30 cellular contexts compared by ENCODE assay signal in the genomic region with DNA sequence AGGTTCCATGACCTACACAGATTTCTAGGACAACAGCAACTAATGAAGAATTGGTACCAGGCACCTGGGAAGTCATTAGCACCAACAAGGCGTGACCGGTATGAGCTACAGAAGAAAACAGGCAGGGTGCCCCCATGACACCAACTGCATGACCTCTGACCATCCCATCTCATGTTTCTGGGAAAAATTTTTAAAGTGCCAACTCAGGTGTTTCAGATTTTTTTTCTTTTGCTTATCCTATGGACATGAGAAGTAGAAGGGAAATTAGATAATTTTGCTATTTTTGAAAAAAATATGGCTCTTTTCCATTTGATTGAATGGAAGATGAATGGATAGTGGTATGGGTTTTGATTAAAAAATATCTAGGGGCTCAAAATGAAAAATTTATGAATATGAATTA.
"Had no signal": no experiment of that assay in that cellular context is flagged by ENCODE, and none has a peak within 500 bp of the region (broad histone marks: within the 10 kb centered on the region; RNA-seq: fewer than 3 reads in every experiment).

No MANE protein-coding gene starts in this region.

- H3K4me1 Mint-ChIP-seq: naive B cell; stimulated activated memory B cell treated with anti-CD40 and anti-IgM and Interleukin-4, amounts not matched to agents 10 μg/mL and 1 μg/mL and 100 μg/mL, for 72 hours had no signal

- DNase-seq: colonic mucosa; effector CD8-positive, alpha-beta T cell; endodermal cell; foreskin keratinocyte; heart left ventricle; kidney; left lung; mesenchymal stem cell; mucosa of descending colon; naive B cell; ovary; posterior cingulate gyrus; psoas muscle; right cardiac atrium; spleen; stimulated activated CD4-positive, alpha-beta T cell treated with anti-CD3 and anti-CD28 coated beads, Interleukin-4, amount 100 ng/mL, for 4 hours; stimulated activated naive CD8-positive, alpha-beta T cell treated with anti-CD3 and anti-CD28 coated beads, Interleukin-15, Interleukin-2, amounts not matched to agents 100 U/mL and 50 U/mL, for 24 hours; upper lobe of right lung; uterus had no signal

- H3K4me3 ChIP-seq: colonic mucosa, gastroesophageal sphincter, heart left ventricle, hepatocyte, left lung, mucosa of descending colon, neural progenitor cell, ovary, psoas muscle, skin epidermis, spleen, thoracic aorta, tibial nerve, upper lobe of right lung, uterus had no signal

- H3K27ac ChIP-seq: colonic mucosa, epithelial cell of prostate, foreskin keratinocyte, gastroesophageal sphincter, heart left ventricle, hepatocyte, left lung, neural progenitor cell, ovary, psoas muscle, skin epidermis, thoracic aorta, upper lobe of right lung, uterus had no signal

- H3K9me3 Mint-ChIP-seq: dendritic cell treated with granulocyte-macrophage colony-stimulating factor and Interleukin-4, amounts not matched to agents 40 ng/mL and 50 ng/mL, for 4 days; endodermal cell; mesothelial cell of epicardium; naive B cell; natural killer cell treated with Interleukin-12 subunit alpha and Interleukin-12 subunit beta and Interleukin-15 and Interleukin-18, amount 100 ng/mL, for 72 hours; neural progenitor cell; stimulated activated memory B cell treated with anti-CD40 and anti-IgM and Interleukin-4, amounts not matched to agents 10 μg/mL and 1 μg/mL and 100 μg/mL, for 72 hours had no signal

- H3K9me3 ChIP-seq: colonic mucosa, gastroesophageal sphincter, heart left ventricle, left lung, mucosa of descending colon, ovary, psoas muscle, spleen, thoracic aorta, tibial nerve, upper lobe of right lung, uterus had no signal

- H3K9ac ChIP-seq: neural progenitor cell had no signal

- H3K27me3 Mint-ChIP-seq: natural killer cell treated with Interleukin-12 subunit alpha and Interleukin-12 subunit beta and Interleukin-15 and Interleukin-18, amount 100 ng/mL, for 72 hours had no signal

- H3K27ac Mint-ChIP-seq: dendritic cell treated with granulocyte-macrophage colony-stimulating factor and Interleukin-4, amounts not matched to agents 40 ng/mL and 50 ng/mL, for 4 days; endodermal cell; mesothelial cell of epicardium; naive B cell; natural killer cell treated with Interleukin-12 subunit alpha and Interleukin-12 subunit beta and Interleukin-15 and Interleukin-18, amount 100 ng/mL, for 72 hours; neural progenitor cell; stimulated activated memory B cell treated with anti-CD40 and anti-IgM and Interleukin-4, amounts not matched to agents 10 μg/mL and 1 μg/mL and 100 μg/mL, for 72 hours had no signal

- H3K27me3 ChIP-seq: colonic mucosa, foreskin keratinocyte, gastroesophageal sphincter, heart left ventricle, hepatocyte, left lung, neural progenitor cell, ovary, spleen, tibial nerve, upper lobe of right lung, uterus had no signal

- H3K36me3 Mint-ChIP-seq: mesothelial cell of epicardium; natural killer cell treated with Interleukin-12 subunit alpha and Interleukin-12 subunit beta and Interleukin-15 and Interleukin-18, amount 100 ng/mL, for 72 hours; neural progenitor cell; stimulated activated memory B cell treated with anti-CD40 and anti-IgM and Interleukin-4, amounts not matched to agents 10 μg/mL and 1 μg/mL and 100 μg/mL, for 72 hours had no signal

- H3K36me3 ChIP-seq: colonic mucosa, gastroesophageal sphincter, heart left ventricle, left lung, neural progenitor cell, ovary, spleen, thoracic aorta, tibial nerve, upper lobe of right lung, uterus had no signal

- H3K4me1 ChIP-seq: colonic mucosa, foreskin keratinocyte, gastroesophageal sphincter, heart left ventricle, left lung, psoas muscle, spleen, upper lobe of right lung, uterus had no signal

- H3K4me3 Mint-ChIP-seq: dendritic cell treated with granulocyte-macrophage colony-stimulating factor and Interleukin-4, amounts not matched to agents 40 ng/mL and 50 ng/mL, for 4 days; endodermal cell; mesothelial cell of epicardium; naive B cell; natural killer cell treated with Interleukin-12 subunit alpha and Interleukin-12 subunit beta and Interleukin-15 and Interleukin-18, amount 100 ng/mL, for 72 hours; neural progenitor cell; stimulated activated memory B cell treated with anti-CD40 and anti-IgM and Interleukin-4, amounts not matched to agents 10 μg/mL and 1 μg/mL and 100 μg/mL, for 72 hours had no signal
